ENCODE assay signal across 22 cellular contexts in the genomic region with DNA sequence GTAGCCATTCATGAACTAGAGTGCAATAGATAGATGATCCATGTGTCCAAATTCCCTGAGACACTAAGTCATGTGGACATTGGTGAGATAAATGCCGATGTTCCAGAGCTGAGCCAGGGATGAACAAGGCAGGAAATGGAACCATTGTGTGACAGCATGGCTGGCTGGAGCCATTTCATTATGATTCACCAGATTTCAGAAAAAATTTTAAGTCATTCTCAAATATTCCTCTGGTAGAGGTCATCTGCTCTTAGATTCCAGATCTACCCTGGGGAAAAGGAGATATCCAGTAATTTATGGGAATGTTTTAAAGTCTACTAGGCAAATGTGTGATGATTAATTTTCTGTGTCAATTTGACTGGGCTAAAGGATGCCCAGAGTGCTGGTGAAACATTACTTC.
"Had no signal": no experiment of that assay in that cellular context is flagged by ENCODE, and none has a peak within 500 bp of the region (broad histone marks: within the 10 kb centered on the region; RNA-seq: fewer than 3 reads in every experiment).

No MANE protein-coding gene starts in this region.

- H3K4me1 Mint-ChIP-seq: activated CD4-positive, alpha-beta memory T cell treated with anti-CD3 and anti-CD28 coated beads, Interleukin-2, amount 10 ng/mL, durations not matched to agents 7 days and 5 days; activated CD8-positive, alpha-beta memory T cell treated with anti-CD3 and anti-CD28 coated beads, Interleukin-2, amount 10 ng/mL, durations not matched to agents 7 days and 5 days; activated naive CD4-positive, alpha-beta T cell treated with anti-CD3 and anti-CD28 coated beads, Interleukin-2, amount 10 ng/mL, durations not matched to agents 7 days and 5 days; endodermal cell had no signal

- H3K4me3 ChIP-seq: coronary artery, esophagus squamous epithelium, lower lobe of right lung, neural progenitor cell, spleen, thoracic aorta, vagina had no signal

- ATAC-seq: activated CD8-positive, alpha-beta memory T cell treated with anti-CD3 and anti-CD28 coated beads, Interleukin-2, amount 10 ng/mL, durations not matched to agents 7 days and 5 days; lower lobe of right lung; naive thymus-derived CD4-positive, alpha-beta T cell had no signal

- H3K27ac ChIP-seq: coronary artery, esophagus squamous epithelium, lower lobe of right lung, neural progenitor cell, spleen, thoracic aorta, vagina had no signal

- DNase-seq: activated CD4-positive, alpha-beta memory T cell treated with anti-CD3 and anti-CD28 coated beads, Interleukin-2, amount 10 ng/mL, durations not matched to agents 7 days and 5 days; activated CD4-positive, alpha-beta T cell treated with anti-CD3 and anti-CD28 coated beads for 48 hours; activated CD8-positive, alpha-beta memory T cell treated with anti-CD3 and anti-CD28 coated beads, Interleukin-2, amount 10 ng/mL, durations not matched to agents 7 days and 5 days; activated effector memory CD4-positive, alpha-beta T cell treated with anti-CD3 and anti-CD28 coated beads, Interleukin-2, amount 50 U/mL, for 16 hours; activated naive CD4-positive, alpha-beta T cell treated with anti-CD3 and anti-CD28 coated beads, Interleukin-2, amount 10 ng/mL, durations not matched to agents 7 days and 5 days; activated T-cell treated with anti-CD3 and anti-CD28 coated beads for 4 hours; amygdala; cerebellar nuclear complex; endodermal cell; esophagus squamous epithelium; lower lobe of right lung; naive thymus-derived CD4-positive, alpha-beta T cell; retina; spleen; stimulated activated CD4-positive, alpha-beta T cell treated with anti-CD3 and anti-CD28 coated beads, Interleukin-4, amount 100 ng/mL, for 1 hour; stimulated activated naive CD4-positive, alpha-beta T cell had no signal

- H3K9me3 Mint-ChIP-seq: neural progenitor cell had no signal

- H2AFZ ChIP-seq: neural progenitor cell had no signal

- H3K4me1 ChIP-seq: esophagus squamous epithelium, lower lobe of right lung, neural progenitor cell, spleen, vagina had no signal

- H3K27me3 ChIP-seq: esophagus squamous epithelium, neural progenitor cell, spleen, vagina had no signal

- H3K27me3 Mint-ChIP-seq: activated CD4-positive, alpha-beta memory T cell treated with anti-CD3 and anti-CD28 coated beads, Interleukin-2, amount 10 ng/mL, durations not matched to agents 7 days and 5 days; activated CD8-positive, alpha-beta memory T cell treated with anti-CD3 and anti-CD28 coated beads, Interleukin-2, amount 10 ng/mL, durations not matched to agents 7 days and 5 days; activated naive CD4-positive, alpha-beta T cell treated with anti-CD3 and anti-CD28 coated beads, Interleukin-2, amount 10 ng/mL, durations not matched to agents 7 days and 5 days had no signal

- H3K36me3 Mint-ChIP-seq: activated CD8-positive, alpha-beta memory T cell treated with anti-CD3 and anti-CD28 coated beads, Interleukin-2, amount 10 ng/mL, durations not matched to agents 7 days and 5 days; activated naive CD4-positive, alpha-beta T cell treated with anti-CD3 and anti-CD28 coated beads, Interleukin-2, amount 10 ng/mL, durations not matched to agents 7 days and 5 days; neural progenitor cell; type B pancreatic cell had no signal

- H3K36me3 ChIP-seq: esophagus squamous epithelium, lower lobe of right lung, neural progenitor cell, spleen, thoracic aorta, vagina had no signal

- H3K4me3 Mint-ChIP-seq: activated CD4-positive, alpha-beta memory T cell treated with anti-CD3 and anti-CD28 coated beads, Interleukin-2, amount 10 ng/mL, durations not matched to agents 7 days and 5 days; activated CD8-positive, alpha-beta memory T cell treated with anti-CD3 and anti-CD28 coated beads, Interleukin-2, amount 10 ng/mL, durations not matched to agents 7 days and 5 days; activated naive CD4-positive, alpha-beta T cell treated with anti-CD3 and anti-CD28 coated beads, Interleukin-2, amount 10 ng/mL, durations not matched to agents 7 days and 5 days; endodermal cell; naive thymus-derived CD4-positive, alpha-beta T cell; neural progenitor cell; type B pancreatic cell had no signal

- H3K27ac Mint-ChIP-seq: activated CD4-positive, alpha-beta memory T cell treated with anti-CD3 and anti-CD28 coated beads, Interleukin-2, amount 10 ng/mL, durations not matched to agents 7 days and 5 days; activated CD8-positive, alpha-beta memory T cell treated with anti-CD3 and anti-CD28 coated beads, Interleukin-2, amount 10 ng/mL, durations not matched to agents 7 days and 5 days; activated naive CD4-positive, alpha-beta T cell treated with anti-CD3 and anti-CD28 coated beads, Interleukin-2, amount 10 ng/mL, durations not matched to agents 7 days and 5 days; endodermal cell; naive thymus-derived CD4-positive, alpha-beta T cell; neural progenitor cell; progenitor cell of endocrine pancreas; type B pancreatic cell had no signal
